ENCODE assay signal across 5 cellular contexts in genomic region chr22:48688366-48688765, GRCh38.
"Had no signal": no experiment of that assay in that cellular context is flagged by ENCODE, and none has a peak within 500 bp of the region (broad histone marks: within the 10 kb centered on the region; RNA-seq: fewer than 3 reads in every experiment).

No MANE protein-coding gene starts in this region.

- H3K4me3 ChIP-seq: K562 had no signal

- DNase-seq: IMR-90, KBM-7 had no signal

- H3K27ac ChIP-seq: HL-60 had no signal

- ATAC-seq: HepG2, K562 had no signal
